In genomic region chr1:158248122-158248521, GRCh38 we compare ENCODE assay signal across 10 cellular contexts. TPM values are rescaled to one million over a fixed set of nuclear protein-coding genes. Genes with fewer than 3 reads are reported as not detected.
DNase-seq lines count a peak whose midpoint lies in the region; ATAC-seq and TF ChIP-seq lines count a peak whose summit lies in the region.
"Had no signal": no experiment of that assay in that cellular context is flagged by ENCODE, and none has a peak within 500 bp of the region (broad histone marks: within the 10 kb centered on the region; RNA-seq: fewer than 3 reads in every experiment).

No MANE protein-coding gene starts in this region.

- H3K27ac Mint-ChIP-seq in neural crest cell (ENCODE audit: unreplicated experiment), result peak overlapping the region; percentile 3

- 50 to 71% methylated on average over 2 of the region's 2 CpGs for WGBS in sigmoid colon, 2 donors

- H3K27me3 Mint-ChIP-seq in neural crest cell (ENCODE audit: low read depth), result peaks cover 26% of the 10 kb centered on the region

- no peaks in the 10 kb centered on the region for H3K36me3 ChIP-seq in sigmoid colon
- no peaks in the 10 kb centered on the region for H3K36me3 ChIP-seq in SJCRH30
- no peaks in the 10 kb centered on the region for H3K36me3 ChIP-seq in PC-3 (ENCODE audit: low read depth, low read length)

- no peak overlapping the region for H2AFZ ChIP-seq in PC-3 (ENCODE audit: low read length)

- no peaks in the 10 kb centered on the region for H3K4me1 Mint-ChIP-seq in neural crest cell

- H3F3A ChIP-seq in PC-3 (ENCODE audit: low read length, unreplicated experiment), result no peaks in the 10 kb centered on the region

- H3K4me1 ChIP-seq in sigmoid colon (no peaks in the 10 kb centered on the region), SJCRH30 (no peaks in the 10 kb centered on the region), PC-3 (ENCODE audit: insufficient read depth, low read length) (no peaks in the 10 kb centered on the region)

- peak; percentile 84 for ATAC-seq in GM18907 (IDR thresholded peaks at IDR 0.05; ENCODE audit: unreplicated experiment)
- peak; percentile 72 for ATAC-seq in HG03039 (IDR thresholded peaks at IDR 0.05; ENCODE audit: unreplicated experiment)
- no peak for ATAC-seq in PC-3

- H3K9me3 Mint-ChIP-seq in neural crest cell, result no peaks in the 10 kb centered on the region

- no peak overlapping the region for H3K27ac ChIP-seq in sigmoid colon
- no peak overlapping the region for H3K27ac ChIP-seq in SJCRH30
- H3K27ac ChIP-seq in PC-3 (ENCODE audit: low read length), result no peak overlapping the region

- no peaks in the 10 kb centered on the region for H3K79me2 ChIP-seq in PC-3 (ENCODE audit: low read length)

- H3K4me3 ChIP-seq in sigmoid colon (no peak overlapping the region), SJCRH30 (no peak overlapping the region), PC-3 (ENCODE audit: low read length) (no peak overlapping the region)

- TF ChIP-seq POLR2A in sigmoid colon (IDR thresholded peaks at IDR 0.05), result no peak

- POLR2A ChIA-PET in PC-3 (lab: Charles Lee; ENCODE audit: unreplicated experiment), result no interaction called here

- CTCF ChIA-PET in PC-3 (lab: Charles Lee), result no interaction called here

- no peak for TF ChIP-seq CTCF in neural crest cell (conservative IDR thresholded peaks at IDR 0.05)
- no peak for TF ChIP-seq CTCF in sigmoid colon (IDR thresholded peaks at IDR 0.05)
- TF ChIP-seq CTCF in PC-3 (conservative IDR thresholded peaks at IDR 0.05; ENCODE audit: low read depth, low read length), result no peak

- DNase-seq in UCSD-AML1 (lab: John Stamatoyannopoulos, UW; ENCODE audit: unreplicated experiment) (peak; percentile 44), neural crest cell (ENCODE audit: low read depth, low spot score) (no peak), sigmoid colon (no peak), SJCRH30 (no peak), PC-3 (no peak), COLO668 (lab: John Stamatoyannopoulos, UW; ENCODE audit: unreplicated experiment) (no peak)

- no peaks in the 10 kb centered on the region for H3K27me3 ChIP-seq in sigmoid colon
- no peaks in the 10 kb centered on the region for H3K27me3 ChIP-seq in SJCRH30
- H3K27me3 ChIP-seq in PC-3 (ENCODE audit: low read length), result peaks cover 50% of the 10 kb centered on the region

- no peaks in the 10 kb centered on the region for H3K9me2 ChIP-seq in PC-3 (replicated peaks; ENCODE audit: low read length)

- no peak for TF ChIP-seq EP300 in sigmoid colon (IDR thresholded peaks at IDR 0.05)

- H3K4me3 Mint-ChIP-seq in neural crest cell, result no peak overlapping the region

- no peaks in the 10 kb centered on the region for H4K20me1 ChIP-seq in PC-3 (ENCODE audit: low read length)

- no peaks in the 10 kb centered on the region for H3K36me3 Mint-ChIP-seq in neural crest cell (ENCODE audit: low read depth)

- H3K9me3 ChIP-seq in sigmoid colon, result no peaks in the 10 kb centered on the region
- H3K9me3 ChIP-seq in SJCRH30 (replicated peaks), result no peaks in the 10 kb centered on the region
- H3K9me3 ChIP-seq in PC-3 (ENCODE audit: low read length), result no peaks in the 10 kb centered on the region

- intact Hi-C loops in sigmoid colon (cut with DNase I), result no loop called here
- intact Hi-C loops in PC-3 (cut with micrococcal nuclease), result no loop called here

- no TSS peak for BruUV-seq in PC-3 (replicated peaks; lab: Mats Ljungman, UMichigan)

- H3K4me2 ChIP-seq in PC-3 (ENCODE audit: low read length), result no peak overlapping the region

- H3K9ac ChIP-seq in PC-3 (ENCODE audit: low read length), result no peak overlapping the region

RNA-seq across cellular contexts. Expression of gene CD1A, which starts 6.1 kb away (rescaled TPM):
- total RNA-seq in neural crest cell (not detected in 2 replicates), sigmoid colon (not detected), PC-3 (2014; rRNA removed) (not detected in 2 replicates)
- under 1 TPM in 1 of 3 donors, not detected in 2; 0.90 TPM for polyA plus RNA-seq in sigmoid colon
- total RNA-seq in SJCRH30 (2014; rRNA removed; shearing (Covaris generic)), result not detected in 2 replicates
- total RNA-seq: bronchial epithelial cell had no signal
- polyA plus RNA-seq: neural cell had no signal

RNA-seq across cellular contexts. Expression of gene CD1C, which starts 41.6 kb away (rescaled TPM):
- total RNA-seq in neural crest cell (not detected in 2 replicates), sigmoid colon (1 to 10 TPM in 2 of 4 donors, under 1 TPM in 1, not detected in 1; 0.99 to 4.3 (median 1.1) TPM), PC-3 (2014; rRNA removed) (not detected in 2 replicates)
- 1 to 10 TPM in 2 of 3 donors, not detected in 1; 1.2 to 9.9 TPM for polyA plus RNA-seq in sigmoid colon
- total RNA-seq in SJCRH30 (2014; rRNA removed; shearing (Covaris generic)), result not detected in 2 replicates
- total RNA-seq: bronchial epithelial cell had no signal
- polyA plus RNA-seq: neural cell had no signal
